1 cellular context compared by ENCODE assay signal in the genomic region with DNA sequence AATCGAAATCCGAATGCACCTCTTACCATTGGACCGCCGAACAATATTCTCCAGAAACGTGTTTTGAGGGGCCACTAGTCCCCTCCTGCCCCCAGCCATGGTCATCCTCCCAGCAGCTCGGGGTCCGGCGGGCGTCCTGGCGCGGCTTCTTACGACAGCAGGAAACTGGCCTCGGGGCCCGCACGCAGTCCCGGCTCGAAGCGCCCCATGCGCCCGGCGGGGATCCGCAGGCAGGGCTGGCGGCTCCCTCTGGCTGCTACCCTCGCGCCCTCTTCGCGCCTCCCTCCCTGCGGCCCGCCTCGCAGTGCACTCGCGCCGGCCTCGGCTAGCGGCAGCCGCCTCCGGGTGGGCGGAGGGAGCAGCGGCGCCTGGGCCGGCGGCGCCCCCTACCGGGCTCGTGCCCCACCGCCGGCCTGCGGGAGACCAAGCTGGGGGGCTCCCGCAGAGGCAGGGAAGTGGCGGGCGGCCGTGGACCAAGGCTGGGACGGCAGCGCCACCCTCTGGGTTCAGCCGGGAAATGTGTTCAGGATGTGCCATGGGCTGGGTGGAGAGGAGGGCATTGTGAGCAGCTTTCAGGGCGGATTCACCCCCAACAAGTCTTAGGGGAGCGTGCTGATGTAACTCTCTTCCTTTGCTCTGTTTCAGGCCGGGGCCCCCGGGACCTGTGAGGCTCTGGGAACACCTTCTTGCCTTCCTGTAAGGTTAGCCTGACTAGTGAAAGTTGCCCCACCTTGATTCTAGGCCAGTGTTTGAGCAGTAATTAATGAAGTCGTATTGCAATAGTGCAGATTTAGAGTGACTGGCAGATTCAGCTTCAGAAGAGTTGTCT.
TF ChIP-seq lines count a peak whose summit lies in the region.

A gene with protein sequence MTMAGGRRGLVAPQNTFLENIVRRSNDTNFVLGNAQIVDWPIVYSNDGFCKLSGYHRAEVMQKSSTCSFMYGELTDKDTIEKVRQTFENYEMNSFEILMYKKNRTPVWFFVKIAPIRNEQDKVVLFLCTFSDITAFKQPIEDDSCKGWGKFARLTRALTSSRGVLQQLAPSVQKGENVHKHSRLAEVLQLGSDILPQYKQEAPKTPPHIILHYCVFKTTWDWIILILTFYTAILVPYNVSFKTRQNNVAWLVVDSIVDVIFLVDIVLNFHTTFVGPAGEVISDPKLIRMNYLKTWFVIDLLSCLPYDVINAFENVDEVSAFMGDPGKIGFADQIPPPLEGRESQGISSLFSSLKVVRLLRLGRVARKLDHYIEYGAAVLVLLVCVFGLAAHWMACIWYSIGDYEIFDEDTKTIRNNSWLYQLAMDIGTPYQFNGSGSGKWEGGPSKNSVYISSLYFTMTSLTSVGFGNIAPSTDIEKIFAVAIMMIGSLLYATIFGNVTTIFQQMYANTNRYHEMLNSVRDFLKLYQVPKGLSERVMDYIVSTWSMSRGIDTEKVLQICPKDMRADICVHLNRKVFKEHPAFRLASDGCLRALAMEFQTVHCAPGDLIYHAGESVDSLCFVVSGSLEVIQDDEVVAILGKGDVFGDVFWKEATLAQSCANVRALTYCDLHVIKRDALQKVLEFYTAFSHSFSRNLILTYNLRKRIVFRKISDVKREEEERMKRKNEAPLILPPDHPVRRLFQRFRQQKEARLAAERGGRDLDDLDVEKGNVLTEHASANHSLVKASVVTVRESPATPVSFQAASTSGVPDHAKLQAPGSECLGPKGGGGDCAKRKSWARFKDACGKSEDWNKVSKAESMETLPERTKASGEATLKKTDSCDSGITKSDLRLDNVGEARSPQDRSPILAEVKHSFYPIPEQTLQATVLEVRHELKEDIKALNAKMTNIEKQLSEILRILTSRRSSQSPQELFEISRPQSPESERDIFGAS (minus strand): TSS at position 308 of the 829 bp plus-strand sequence. CDS start 203 bp downstream, at position 105.

TF ChIP-seq in GM12878, 131 proteins besides CTCF, POLR2A, EP300 and RAD21 (continued from another document and continues in another):
- TF ChIP-seq, protein P1, sequence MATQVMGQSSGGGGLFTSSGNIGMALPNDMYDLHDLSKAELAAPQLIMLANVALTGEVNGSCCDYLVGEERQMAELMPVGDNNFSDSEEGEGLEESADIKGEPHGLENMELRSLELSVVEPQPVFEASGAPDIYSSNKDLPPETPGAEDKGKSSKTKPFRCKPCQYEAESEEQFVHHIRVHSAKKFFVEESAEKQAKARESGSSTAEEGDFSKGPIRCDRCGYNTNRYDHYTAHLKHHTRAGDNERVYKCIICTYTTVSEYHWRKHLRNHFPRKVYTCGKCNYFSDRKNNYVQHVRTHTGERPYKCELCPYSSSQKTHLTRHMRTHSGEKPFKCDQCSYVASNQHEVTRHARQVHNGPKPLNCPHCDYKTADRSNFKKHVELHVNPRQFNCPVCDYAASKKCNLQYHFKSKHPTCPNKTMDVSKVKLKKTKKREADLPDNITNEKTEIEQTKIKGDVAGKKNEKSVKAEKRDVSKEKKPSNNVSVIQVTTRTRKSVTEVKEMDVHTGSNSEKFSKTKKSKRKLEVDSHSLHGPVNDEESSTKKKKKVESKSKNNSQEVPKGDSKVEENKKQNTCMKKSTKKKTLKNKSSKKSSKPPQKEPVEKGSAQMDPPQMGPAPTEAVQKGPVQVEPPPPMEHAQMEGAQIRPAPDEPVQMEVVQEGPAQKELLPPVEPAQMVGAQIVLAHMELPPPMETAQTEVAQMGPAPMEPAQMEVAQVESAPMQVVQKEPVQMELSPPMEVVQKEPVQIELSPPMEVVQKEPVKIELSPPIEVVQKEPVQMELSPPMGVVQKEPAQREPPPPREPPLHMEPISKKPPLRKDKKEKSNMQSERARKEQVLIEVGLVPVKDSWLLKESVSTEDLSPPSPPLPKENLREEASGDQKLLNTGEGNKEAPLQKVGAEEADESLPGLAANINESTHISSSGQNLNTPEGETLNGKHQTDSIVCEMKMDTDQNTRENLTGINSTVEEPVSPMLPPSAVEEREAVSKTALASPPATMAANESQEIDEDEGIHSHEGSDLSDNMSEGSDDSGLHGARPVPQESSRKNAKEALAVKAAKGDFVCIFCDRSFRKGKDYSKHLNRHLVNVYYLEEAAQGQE (IDR thresholded peaks at IDR 0.05; ENCODE audit: low read depth, low read length): no peak
- TF ChIP-seq SMAD5 (IDR thresholded peaks at IDR 0.05; ENCODE audit: low read depth): no peak
- no peak for TF ChIP-seq EZH2 (IDR thresholded peaks at IDR 0.05; ENCODE audit: borderline replicate concordance, control insufficient read depth, low read depth, low read length)
- no peak for TF ChIP-seq FOXM1 (IDR thresholded peaks at IDR 0.05; ENCODE audit: low read depth, low read length)
- TF ChIP-seq, protein P2, sequence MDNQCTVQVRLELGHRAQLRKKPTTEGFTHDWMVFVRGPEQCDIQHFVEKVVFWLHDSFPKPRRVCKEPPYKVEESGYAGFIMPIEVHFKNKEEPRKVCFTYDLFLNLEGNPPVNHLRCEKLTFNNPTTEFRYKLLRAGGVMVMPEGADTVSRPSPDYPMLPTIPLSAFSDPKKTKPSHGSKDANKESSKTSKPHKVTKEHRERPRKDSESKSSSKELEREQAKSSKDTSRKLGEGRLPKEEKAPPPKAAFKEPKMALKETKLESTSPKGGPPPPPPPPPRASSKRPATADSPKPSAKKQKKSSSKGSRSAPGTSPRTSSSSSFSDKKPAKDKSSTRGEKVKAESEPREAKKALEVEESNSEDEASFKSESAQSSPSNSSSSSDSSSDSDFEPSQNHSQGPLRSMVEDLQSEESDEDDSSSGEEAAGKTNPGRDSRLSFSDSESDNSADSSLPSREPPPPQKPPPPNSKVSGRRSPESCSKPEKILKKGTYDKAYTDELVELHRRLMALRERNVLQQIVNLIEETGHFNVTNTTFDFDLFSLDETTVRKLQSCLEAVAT (IDR thresholded peaks at IDR 0.05): no peak
- TF ChIP-seq EED (IDR thresholded peaks at IDR 0.05; ENCODE audit: low read depth): no peak
- peak; percentile 95 for TF ChIP-seq SMARCA5 (IDR thresholded peaks at IDR 0.05)
- TF ChIP-seq, protein P3, sequence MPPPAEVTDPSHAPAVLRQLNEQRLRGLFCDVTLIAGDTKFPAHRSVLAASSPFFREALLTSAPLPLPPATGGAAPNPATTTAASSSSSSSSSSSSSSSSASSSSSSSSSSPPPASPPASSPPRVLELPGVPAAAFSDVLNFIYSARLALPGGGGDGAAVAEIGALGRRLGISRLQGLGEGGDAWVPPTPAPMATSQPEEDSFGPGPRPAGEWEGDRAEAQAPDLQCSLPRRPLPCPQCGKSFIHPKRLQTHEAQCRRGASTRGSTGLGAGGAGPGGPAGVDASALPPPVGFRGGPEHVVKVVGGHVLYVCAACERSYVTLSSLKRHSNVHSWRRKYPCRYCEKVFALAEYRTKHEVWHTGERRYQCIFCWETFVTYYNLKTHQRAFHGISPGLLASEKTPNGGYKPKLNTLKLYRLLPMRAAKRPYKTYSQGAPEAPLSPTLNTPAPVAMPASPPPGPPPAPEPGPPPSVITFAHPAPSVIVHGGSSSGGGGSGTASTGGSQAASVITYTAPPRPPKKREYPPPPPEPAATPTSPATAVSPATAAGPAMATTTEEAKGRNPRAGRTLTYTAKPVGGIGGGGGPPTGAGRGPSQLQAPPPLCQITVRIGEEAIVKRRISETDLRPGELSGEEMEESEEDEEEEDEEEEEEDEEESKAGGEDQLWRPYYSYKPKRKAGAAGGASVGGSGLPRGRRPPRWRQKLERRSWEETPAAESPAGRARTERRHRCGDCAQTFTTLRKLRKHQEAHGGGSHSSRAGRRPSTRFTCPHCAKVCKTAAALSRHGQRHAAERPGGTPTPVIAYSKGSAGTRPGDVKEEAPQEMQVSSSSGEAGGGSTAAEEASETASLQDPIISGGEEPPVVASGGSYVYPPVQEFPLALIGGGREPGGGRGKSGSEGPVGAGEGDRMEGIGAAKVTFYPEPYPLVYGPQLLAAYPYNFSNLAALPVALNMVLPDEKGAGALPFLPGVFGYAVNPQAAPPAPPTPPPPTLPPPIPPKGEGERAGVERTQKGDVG (CRISPR knock-in tag; IDR thresholded peaks at IDR 0.05): no peak
- TF ChIP-seq, protein P4, sequence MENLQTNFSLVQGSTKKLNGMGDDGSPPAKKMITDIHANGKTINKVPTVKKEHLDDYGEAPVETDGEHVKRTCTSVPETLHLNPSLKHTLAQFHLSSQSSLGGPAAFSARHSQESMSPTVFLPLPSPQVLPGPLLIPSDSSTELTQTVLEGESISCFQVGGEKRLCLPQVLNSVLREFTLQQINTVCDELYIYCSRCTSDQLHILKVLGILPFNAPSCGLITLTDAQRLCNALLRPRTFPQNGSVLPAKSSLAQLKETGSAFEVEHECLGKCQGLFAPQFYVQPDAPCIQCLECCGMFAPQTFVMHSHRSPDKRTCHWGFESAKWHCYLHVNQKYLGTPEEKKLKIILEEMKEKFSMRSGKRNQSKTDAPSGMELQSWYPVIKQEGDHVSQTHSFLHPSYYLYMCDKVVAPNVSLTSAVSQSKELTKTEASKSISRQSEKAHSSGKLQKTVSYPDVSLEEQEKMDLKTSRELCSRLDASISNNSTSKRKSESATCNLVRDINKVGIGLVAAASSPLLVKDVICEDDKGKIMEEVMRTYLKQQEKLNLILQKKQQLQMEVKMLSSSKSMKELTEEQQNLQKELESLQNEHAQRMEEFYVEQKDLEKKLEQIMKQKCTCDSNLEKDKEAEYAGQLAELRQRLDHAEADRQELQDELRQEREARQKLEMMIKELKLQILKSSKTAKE (IDR thresholded peaks at IDR 0.05; ENCODE audit: low read depth, poor library complexity, severe bottlenecking): no peak
- TF ChIP-seq CHD2 (IDR thresholded peaks at IDR 0.05; ENCODE audit: borderline replicate concordance, low read depth, low read length): no peak
- TF ChIP-seq IRF4 (IDR thresholded peaks at IDR 0.05; ENCODE audit: low read depth, low read length): no peak
- TF ChIP-seq, protein P5, sequence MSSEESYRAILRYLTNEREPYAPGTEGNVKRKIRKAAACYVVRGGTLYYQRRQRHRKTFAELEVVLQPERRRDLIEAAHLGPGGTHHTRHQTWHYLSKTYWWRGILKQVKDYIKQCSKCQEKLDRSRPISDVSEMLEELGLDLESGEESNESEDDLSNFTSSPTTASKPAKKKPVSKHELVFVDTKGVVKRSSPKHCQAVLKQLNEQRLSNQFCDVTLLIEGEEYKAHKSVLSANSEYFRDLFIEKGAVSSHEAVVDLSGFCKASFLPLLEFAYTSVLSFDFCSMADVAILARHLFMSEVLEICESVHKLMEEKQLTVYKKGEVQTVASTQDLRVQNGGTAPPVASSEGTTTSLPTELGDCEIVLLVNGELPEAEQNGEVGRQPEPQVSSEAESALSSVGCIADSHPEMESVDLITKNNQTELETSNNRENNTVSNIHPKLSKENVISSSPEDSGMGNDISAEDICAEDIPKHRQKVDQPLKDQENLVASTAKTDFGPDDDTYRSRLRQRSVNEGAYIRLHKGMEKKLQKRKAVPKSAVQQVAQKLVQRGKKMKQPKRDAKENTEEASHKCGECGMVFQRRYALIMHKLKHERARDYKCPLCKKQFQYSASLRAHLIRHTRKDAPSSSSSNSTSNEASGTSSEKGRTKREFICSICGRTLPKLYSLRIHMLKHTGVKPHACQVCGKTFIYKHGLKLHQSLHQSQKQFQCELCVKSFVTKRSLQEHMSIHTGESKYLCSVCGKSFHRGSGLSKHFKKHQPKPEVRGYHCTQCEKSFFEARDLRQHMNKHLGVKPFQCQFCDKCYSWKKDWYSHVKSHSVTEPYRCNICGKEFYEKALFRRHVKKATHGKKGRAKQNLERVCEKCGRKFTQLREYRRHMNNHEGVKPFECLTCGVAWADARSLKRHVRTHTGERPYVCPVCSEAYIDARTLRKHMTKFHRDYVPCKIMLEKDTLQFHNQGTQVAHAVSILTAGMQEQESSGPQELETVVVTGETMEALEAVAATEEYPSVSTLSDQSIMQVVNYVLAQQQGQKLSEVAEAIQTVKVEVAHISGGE (CRISPR knock-in tag; IDR thresholded peaks at IDR 0.05): no peak
- no peak for TF ChIP-seq NFXL1 (IDR thresholded peaks at IDR 0.05; ENCODE audit: borderline replicate concordance)
- no peak for TF ChIP-seq TCF7 (IDR thresholded peaks at IDR 0.05; ENCODE audit: borderline replicate concordance)
- TF ChIP-seq, protein P6, sequence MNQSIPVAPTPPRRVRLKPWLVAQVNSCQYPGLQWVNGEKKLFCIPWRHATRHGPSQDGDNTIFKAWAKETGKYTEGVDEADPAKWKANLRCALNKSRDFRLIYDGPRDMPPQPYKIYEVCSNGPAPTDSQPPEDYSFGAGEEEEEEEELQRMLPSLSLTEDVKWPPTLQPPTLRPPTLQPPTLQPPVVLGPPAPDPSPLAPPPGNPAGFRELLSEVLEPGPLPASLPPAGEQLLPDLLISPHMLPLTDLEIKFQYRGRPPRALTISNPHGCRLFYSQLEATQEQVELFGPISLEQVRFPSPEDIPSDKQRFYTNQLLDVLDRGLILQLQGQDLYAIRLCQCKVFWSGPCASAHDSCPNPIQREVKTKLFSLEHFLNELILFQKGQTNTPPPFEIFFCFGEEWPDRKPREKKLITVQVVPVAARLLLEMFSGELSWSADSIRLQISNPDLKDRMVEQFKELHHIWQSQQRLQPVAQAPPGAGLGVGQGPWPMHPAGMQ (IDR thresholded peaks at IDR 0.05; ENCODE audit: borderline replicate concordance): no peak
- TF ChIP-seq, protein P7, sequence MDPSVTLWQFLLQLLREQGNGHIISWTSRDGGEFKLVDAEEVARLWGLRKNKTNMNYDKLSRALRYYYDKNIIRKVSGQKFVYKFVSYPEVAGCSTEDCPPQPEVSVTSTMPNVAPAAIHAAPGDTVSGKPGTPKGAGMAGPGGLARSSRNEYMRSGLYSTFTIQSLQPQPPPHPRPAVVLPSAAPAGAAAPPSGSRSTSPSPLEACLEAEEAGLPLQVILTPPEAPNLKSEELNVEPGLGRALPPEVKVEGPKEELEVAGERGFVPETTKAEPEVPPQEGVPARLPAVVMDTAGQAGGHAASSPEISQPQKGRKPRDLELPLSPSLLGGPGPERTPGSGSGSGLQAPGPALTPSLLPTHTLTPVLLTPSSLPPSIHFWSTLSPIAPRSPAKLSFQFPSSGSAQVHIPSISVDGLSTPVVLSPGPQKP (IDR thresholded peaks at IDR 0.05; ENCODE audit: low read depth, low read length): no peak
- TF ChIP-seq, protein P8, sequence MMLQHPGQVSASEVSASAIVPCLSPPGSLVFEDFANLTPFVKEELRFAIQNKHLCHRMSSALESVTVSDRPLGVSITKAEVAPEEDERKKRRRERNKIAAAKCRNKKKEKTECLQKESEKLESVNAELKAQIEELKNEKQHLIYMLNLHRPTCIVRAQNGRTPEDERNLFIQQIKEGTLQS (IDR thresholded peaks at IDR 0.05; ENCODE audit: borderline replicate concordance, extremely low read depth, low read depth, low read length): no peak
- TF ChIP-seq, protein P9, sequence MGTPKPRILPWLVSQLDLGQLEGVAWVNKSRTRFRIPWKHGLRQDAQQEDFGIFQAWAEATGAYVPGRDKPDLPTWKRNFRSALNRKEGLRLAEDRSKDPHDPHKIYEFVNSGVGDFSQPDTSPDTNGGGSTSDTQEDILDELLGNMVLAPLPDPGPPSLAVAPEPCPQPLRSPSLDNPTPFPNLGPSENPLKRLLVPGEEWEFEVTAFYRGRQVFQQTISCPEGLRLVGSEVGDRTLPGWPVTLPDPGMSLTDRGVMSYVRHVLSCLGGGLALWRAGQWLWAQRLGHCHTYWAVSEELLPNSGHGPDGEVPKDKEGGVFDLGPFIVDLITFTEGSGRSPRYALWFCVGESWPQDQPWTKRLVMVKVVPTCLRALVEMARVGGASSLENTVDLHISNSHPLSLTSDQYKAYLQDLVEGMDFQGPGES (IDR thresholded peaks at IDR 0.05): no peak
- TF ChIP-seq, protein P10, sequence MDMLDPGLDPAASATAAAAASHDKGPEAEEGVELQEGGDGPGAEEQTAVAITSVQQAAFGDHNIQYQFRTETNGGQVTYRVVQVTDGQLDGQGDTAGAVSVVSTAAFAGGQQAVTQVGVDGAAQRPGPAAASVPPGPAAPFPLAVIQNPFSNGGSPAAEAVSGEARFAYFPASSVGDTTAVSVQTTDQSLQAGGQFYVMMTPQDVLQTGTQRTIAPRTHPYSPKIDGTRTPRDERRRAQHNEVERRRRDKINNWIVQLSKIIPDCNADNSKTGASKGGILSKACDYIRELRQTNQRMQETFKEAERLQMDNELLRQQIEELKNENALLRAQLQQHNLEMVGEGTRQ (IDR thresholded peaks at IDR 0.05; ENCODE audit: borderline replicate concordance, low read depth, low read length): no peak
- 0 out of 2 replicates have a peak, but pooled peaks have one; percentile 36 for TF ChIP-seq CBX5 (IDR thresholded peaks at IDR 0.05; ENCODE audit: low read depth)
- TF ChIP-seq POU2F2 (IDR thresholded peaks at IDR 0.05; ENCODE audit: borderline replicate concordance, low read depth, low read length): no peak
- no peak for TF ChIP-seq STAT3 (IDR thresholded peaks at IDR 0.05; ENCODE audit: low read depth, low read length)
